8 cellular contexts compared by ENCODE assay signal in genomic region chr22:23433127-23434005, GRCh38.
DNase-seq lines count a peak whose midpoint lies in the region; ATAC-seq, FAIRE-seq and TF ChIP-seq lines count a peak whose summit lies in the region.
"Not testable (repeated sequence)": the region's sequence is repeated elsewhere in the genome, so short reads cannot be mapped to it uniquely, and the experiment has no call there.

No MANE protein-coding gene starts in this region.

- peak; percentile 81 for FAIRE-seq in HepG2 (lab: Jason Lieb, UNC)

- not testable (repeated sequence) for H4K20me1 ChIP-seq in HepG2 (ENCODE audit: insufficient read depth, low read length)

- not testable (repeated sequence) for H3K4me3 ChIP-seq in AG04449 (ENCODE audit: low read depth, low read length); GM12875 (ENCODE audit: low read depth, low read length); RWPE2 (ENCODE audit: severe bottlenecking)
- peak overlapping the region; percentile 2 to 64 (median 44); a peak in 5 of 6 replicates for H3K4me3 ChIP-seq in HepG2 (replicated peaks in 1 of 3; ENCODE audit: insufficient read depth in 1 of 3, low read depth in 2 of 3, low read length in 3 of 3)

- TF ChIP-seq EP300 in HepG2 (IDR thresholded peaks at IDR 0.05; ENCODE audit: low read depth in 2 of 2, low read length in 2 of 2); HepG2 (CRISPR knock-in tag; IDR thresholded peaks at IDR 0.05; ENCODE audit: borderline replicate concordance): not testable (repeated sequence)

- TF ChIP-seq POLR2A in HepG2 (IDR thresholded peaks at IDR 0.05; ENCODE audit: insufficient read depth in 1 of 2, low read depth in 2 of 2, low read length in 2 of 2): not testable (repeated sequence)

- intact Hi-C loops in HepG2 (cut with micrococcal nuclease; ENCODE audit: unreplicated experiment): not testable (repeated sequence)

- not testable (repeated sequence) for H3K9me3 ChIP-seq in RWPE2 (ENCODE audit: severe bottlenecking)
- peaks cover 13% of the 10 kb centered on the region for H3K9me3 ChIP-seq in HepG2 (ENCODE audit: low read length)

- TF ChIP-seq CTCF in AG04449 (IDR thresholded peaks at IDR 0.05; ENCODE audit: insufficient read depth, low read length, missing control alignments) (peak; percentile 34), GM12875 (IDR thresholded peaks at IDR 0.05; ENCODE audit: borderline replicate concordance, insufficient read depth, low read depth, low read length) (peak; percentile 37; the same call in 1 of the 2 replicates), RWPE2 (IDR thresholded peaks at IDR 0.05; ENCODE audit: poor library complexity, severe bottlenecking) (peak; percentile 27), HepG2 (CRISPR knock-in tag; IDR thresholded peaks at IDR 0.05) (peak; percentile 84)

- not testable (repeated sequence) for H2AFZ ChIP-seq in HepG2 (ENCODE audit: low read length)

- in situ Hi-C loops in HepG2 (cut with HindIII; ENCODE audit: extremely low pct_ligation_motif_present, low pct_unique_long_range_greater_than_20kb): not testable (repeated sequence)

- 2% methylated on average over 23 of the region's 35 CpGs for WGBS in HepG2 (ENCODE audit: low lambda C conversion rate)

- not testable (repeated sequence) for H3K36me3 ChIP-seq in RWPE2 (ENCODE audit: low read depth); HepG2 (replicated peaks in 1 of 2; ENCODE audit: control insufficient read depth in 1 of 2, insufficient read depth in 2 of 2, low read length in 2 of 2)

- not testable (repeated sequence) for BruUV-seq in HepG2 (replicated peaks; lab: Mats Ljungman, UMichigan)

- not testable (repeated sequence) for H3K27ac ChIP-seq in RWPE2 (ENCODE audit: poor library complexity, severe bottlenecking); HepG2 (ENCODE audit: extremely low read length, insufficient read depth, low read length)

- not testable (repeated sequence) for H3K9ac ChIP-seq in HepG2 (ENCODE audit: insufficient read depth, low read depth, low read length)

- CTCF ChIA-PET in AG04449 (lab: Yijun Ruan, JAX); HepG2 (lab: Yijun Ruan, JAX; ENCODE audit: low intra/inter-chr PET ratio, low total read pairs): not testable (repeated sequence)

- TF ChIP-seq RAD21 in HepG2 (CRISPR knock-in tag; IDR thresholded peaks at IDR 0.05): 0 out of 2 replicates have a peak, but pooled peaks have one; percentile 5

- H3K27me3 ChIP-seq in RWPE2 (ENCODE audit: insufficient read depth, poor library complexity, severe bottlenecking); HepG2 (ENCODE audit: control insufficient read depth in 1 of 2, insufficient read depth in 2 of 2, low read length in 2 of 2): not testable (repeated sequence)

- peak overlapping the region; percentile 84 for H3K4me2 ChIP-seq in HepG2 (ENCODE audit: low read depth, low read length)

- H3K4me1 ChIP-seq in RWPE2 (ENCODE audit: insufficient read depth, poor library complexity, severe bottlenecking): not testable (repeated sequence)
- peaks cover 50% of the 10 kb centered on the region for H3K4me1 ChIP-seq in HepG2 (ENCODE audit: insufficient read depth, low read length)

- H3K79me2 ChIP-seq in HepG2 (ENCODE audit: insufficient read depth, low read length): not testable (repeated sequence)

- DNase-seq in AG04449 (ENCODE audit: low read depth, low spot score); RWPE2 (ENCODE audit: low spot score): not testable (repeated sequence)
- DNase-seq in NCI-H1417 (lab: John Stamatoyannopoulos, UW) (peak; percentile 21 to 61 (median 42)), activated T-cell treated with anti-CD3 and anti-CD28 coated beads for 48 hours (ENCODE audit: low read depth) (peak; percentile 43), ecto neural progenitor cell (ENCODE audit: low spot score) (peak; percentile 69), HepG2 (ENCODE audit: low spot score) (peak; percentile 43)
- peak; percentile 14 to 25 for DNase-seq in stimulated activated CD4-positive, alpha-beta T cell treated with anti-CD3 and anti-CD28 coated beads, Interleukin-15, amount 100 ng/mL, for 48 hours (ENCODE audit: low read depth in 2 of 2)

- ATAC-seq in RWPE2 (ENCODE audit: low read depth) (peak; percentile 88), HepG2 (peak; percentile 92)

- POLR2A ChIA-PET in AG04449 (lab: Yijun Ruan, JAX): not testable (repeated sequence)
- POLR2A ChIA-PET in HepG2 (lab: Yijun Ruan, JAX): interaction anchor here (1.6 kb wide), 1 partner anchor 102 kb away, joined by 3 read pairs; no protein-coding TSS in a partner anchor

TF ChIP-seq in HepG2, 621 proteins besides CTCF, POLR2A, EP300 and RAD21 (continues in another document):
- TF ChIP-seq HOXA5 (CRISPR knock-in tag; IDR thresholded peaks at IDR 0.05) (0 out of 2 replicates have a peak, but pooled peaks have one; percentile 30), ARID4A (CRISPR knock-in tag; IDR thresholded peaks at IDR 0.05; ENCODE audit: borderline replicate concordance) (peak; percentile 42; the same call in 1 of the 2 replicates), MYPOP (CRISPR knock-in tag; IDR thresholded peaks at IDR 0.05) (0 out of 2 replicates have a peak, but pooled peaks have one; percentile 22), SAP130 (CRISPR knock-in tag; IDR thresholded peaks at IDR 0.05; ENCODE audit: low read depth) (peak; percentile 57; the same call in 1 of the 2 replicates), ATF4 (CRISPR knock-in tag; IDR thresholded peaks at IDR 0.05) (peak in 1 of 2 experiments; percentile 78; a peak in 2 of 4 replicates), ARNTL (CRISPR knock-in tag; IDR thresholded peaks at IDR 0.05) (peak; percentile 68), ZNF746 (CRISPR knock-in tag; IDR thresholded peaks at IDR 0.05) (0 out of 2 replicates have a peak, but pooled peaks have one; percentile 47), CEBPB (IDR thresholded peaks at IDR 0.05; ENCODE audit: borderline replicate concordance, low read depth, low read length) (peak; percentile 26; the same call in 1 of the 2 replicates), UBTF (CRISPR knock-in tag; IDR thresholded peaks at IDR 0.05) (peak; percentile 44)

Comparison
In these comparisons a context has a peak if more than half of its experiments do, and no peak if none do; other contexts are left out.
1. CTCF ChIP-seq: peak in every context shown above with its lines; median percentile 84 in HepG2; 37 in GM12875; 34 in AG04449; 27 in RWPE2.